In the genomic region with DNA sequence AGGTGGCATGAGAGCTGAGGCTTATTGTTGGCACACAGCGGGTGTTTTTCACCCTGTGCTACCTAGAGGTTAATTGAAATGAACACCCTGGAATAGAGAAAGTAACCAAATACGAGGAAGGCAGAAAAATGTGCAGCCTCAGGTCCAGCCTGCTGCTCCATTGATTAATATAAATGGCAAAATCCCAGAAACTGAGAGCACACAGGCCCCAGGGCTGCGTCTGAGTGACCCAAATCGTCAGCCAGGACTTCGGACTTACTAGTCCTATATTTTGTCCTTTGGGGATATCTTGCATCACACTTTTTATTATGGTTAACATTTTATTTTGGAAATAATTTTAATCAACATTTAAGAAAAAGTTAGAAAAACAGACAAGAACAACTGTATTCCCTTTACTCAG, we compare ENCODE assay signal across 29 cellular contexts. TPM values are rescaled to one million over a fixed set of nuclear protein-coding genes. Genes with fewer than 3 reads are reported as not detected.
DNase-seq lines count a peak whose midpoint lies in the region; ATAC-seq, FAIRE-seq and TF ChIP-seq lines count a peak whose summit lies in the region.
"Had no signal": no experiment of that assay in that cellular context is flagged by ENCODE, and none has a peak within 500 bp of the region (broad histone marks: within the 10 kb centered on the region; RNA-seq: fewer than 3 reads in every experiment).

No MANE protein-coding gene starts in this region.

- H3K9ac ChIP-seq in liver (ENCODE audit: low read depth in 1 of 2, low read length in 2 of 2) (no peak overlapping the region), HepG2 (ENCODE audit: insufficient read depth, low read depth, low read length) (no peak overlapping the region), subcutaneous abdominal adipose tissue (ENCODE audit: low read length in 5 of 5) (peak overlapping the region in 1 of 5 donors; percentile 5)
- H3K9ac ChIP-seq: BLaER1 had no signal

- TF ChIP-seq POLR2A in HepG2 (IDR thresholded peaks at IDR 0.05; ENCODE audit: insufficient read depth in 1 of 2, low read depth in 2 of 2, low read length in 2 of 2): no peak

- in situ Hi-C loops in HepG2 (cut with HindIII; ENCODE audit: extremely low pct_ligation_motif_present, low pct_unique_long_range_greater_than_20kb): no loop called here

- no peak overlapping the region for H2AFZ ChIP-seq in HepG2 (ENCODE audit: low read length)

- WGBS in liver: 26% methylated on average over 5 of the region's 5 CpGs
- 78% methylated on average over 5 of the region's 5 CpGs for WGBS in HepG2 (ENCODE audit: low lambda C conversion rate)

- ATAC-seq in HepG2 (no peak), left lobe of liver (peak; percentile 91), GM21423 (IDR thresholded peaks at IDR 0.05; ENCODE audit: unreplicated experiment) (no peak)
- ATAC-seq: GM12878 had no signal

- CTCF ChIA-PET in HepG2 (lab: Yijun Ruan, JAX; ENCODE audit: low intra/inter-chr PET ratio, low total read pairs): no interaction called here

- H3K9me3 ChIP-seq in liver (ENCODE audit: control insufficient read depth in 4 of 4, low read length in 3 of 4) (no peaks in the 10 kb centered on the region), HepG2 (ENCODE audit: low read length) (no peaks in the 10 kb centered on the region), subcutaneous abdominal adipose tissue (ENCODE audit: control insufficient read depth in 5 of 5, low read length in 5 of 5) (no peaks in the 10 kb centered on the region)
- H3K9me3 ChIP-seq: BE2C, BLaER1 had no signal

- TF ChIP-seq CTCF in liver (IDR thresholded peaks at IDR 0.05; ENCODE audit: low read depth, low read length, missing input control) (no peak), HepG2 (CRISPR knock-in tag; IDR thresholded peaks at IDR 0.05) (no peak), nephron (IDR thresholded peaks at IDR 0.05; ENCODE audit: unreplicated experiment in 3 of 3) (no peak)

- no peak for FAIRE-seq in HepG2 (lab: Jason Lieb, UNC)
- FAIRE-seq: A204.1, GM12878, GM12892, GM18507 had no signal

- H3K27me3 ChIP-seq in liver (ENCODE audit: control insufficient read depth in 4 of 4, insufficient read depth in 4 of 4, low read length in 3 of 4) (no peaks in the 10 kb centered on the region), HepG2 (ENCODE audit: control insufficient read depth in 1 of 2, insufficient read depth in 2 of 2, low read length in 2 of 2) (no peaks in the 10 kb centered on the region), subcutaneous abdominal adipose tissue (ENCODE audit: control insufficient read depth in 5 of 5, insufficient read depth in 4 of 5, low read length in 5 of 5) (no peaks in the 10 kb centered on the region)
- H3K27me3 ChIP-seq: BE2C, BLaER1 had no signal

- H3K4me3 ChIP-seq in liver (ENCODE audit: low read depth in 1 of 3, low read length in 3 of 3) (peak overlapping the region in 1 of 3 donors; percentile 3), HepG2 (replicated peaks in 1 of 3; ENCODE audit: insufficient read depth in 1 of 3, low read depth in 2 of 3, low read length in 3 of 3) (no peak overlapping the region), subcutaneous abdominal adipose tissue (ENCODE audit: low read depth in 1 of 5, low read length in 5 of 5) (no peak overlapping the region)
- H3K4me3 ChIP-seq: BLaER1, GM12878 had no signal

- no peaks in the 10 kb centered on the region for H3K79me2 ChIP-seq in HepG2 (ENCODE audit: insufficient read depth, low read length)

- POLR2A ChIA-PET in HepG2 (lab: Yijun Ruan, JAX): no interaction called here

- intact Hi-C loops in HepG2 (cut with micrococcal nuclease; ENCODE audit: unreplicated experiment): no loop called here

- H3K36me3 Mint-ChIP-seq in nephron (ENCODE audit: low read depth): no peaks in the 10 kb centered on the region
- H3K36me3 Mint-ChIP-seq: CD14-positive monocyte had no signal

- BruUV-seq in HepG2 (replicated peaks; lab: Mats Ljungman, UMichigan): no TSS peak

- H3K4me2 ChIP-seq in HepG2 (ENCODE audit: low read depth, low read length): no peak overlapping the region

- H3K36me3 ChIP-seq in liver (ENCODE audit: control insufficient read depth in 4 of 4, insufficient read depth in 3 of 4, low read depth in 1 of 4, low read length in 3 of 4) (no peaks in the 10 kb centered on the region), HepG2 (replicated peaks in 1 of 2; ENCODE audit: control insufficient read depth in 1 of 2, insufficient read depth in 2 of 2, low read length in 2 of 2) (no peaks in the 10 kb centered on the region), subcutaneous abdominal adipose tissue (ENCODE audit: control insufficient read depth in 5 of 5, insufficient read depth in 5 of 5, low read length in 5 of 5) (no peaks in the 10 kb centered on the region)
- H3K36me3 ChIP-seq: BE2C, BLaER1 had no signal

- TF ChIP-seq RAD21 in liver (IDR thresholded peaks at IDR 0.05): peak in 1 of 2 donors; percentile 43
- TF ChIP-seq RAD21 in HepG2 (CRISPR knock-in tag; IDR thresholded peaks at IDR 0.05): no peak

- H3K27me3 Mint-ChIP-seq in nephron (ENCODE audit: low read depth): peaks cover 12% of the 10 kb centered on the region
- H3K27me3 Mint-ChIP-seq: CD4-positive, alpha-beta memory T cell; CD4-positive, CD25-positive, alpha-beta regulatory T cell; CD8-positive, alpha-beta memory T cell had no signal

- H4K20me1 ChIP-seq in HepG2 (ENCODE audit: insufficient read depth, low read length): no peaks in the 10 kb centered on the region
- H4K20me1 ChIP-seq: BLaER1 had no signal

- H3K27ac Mint-ChIP-seq in nephron: peak overlapping the region; percentile 62 to 86 (median 65)
- H3K27ac Mint-ChIP-seq: CD4-positive, alpha-beta memory T cell; CD8-positive, alpha-beta memory T cell had no signal

- H3K4me1 Mint-ChIP-seq in nephron: peaks cover 65% of the 10 kb centered on the region
- H3K4me1 Mint-ChIP-seq: CD14-positive monocyte; CD4-positive, alpha-beta memory T cell; CD8-positive, alpha-beta memory T cell had no signal

- DNase-seq in HepG2 (ENCODE audit: low spot score): no peak
- peak; percentile 65 for DNase-seq in left lobe of liver (ENCODE audit: low spot score)
- DNase-seq in superior temporal gyrus (ENCODE audit: extremely low spot score): no peak
- no peak for DNase-seq in SW 1271 (lab: John Stamatoyannopoulos, UW)
- DNase-seq: 8988T; ACHN; BE2C; C1 segment of cervical spinal cord; CD4-positive, alpha-beta memory T cell; CD4-positive, CD25-positive, alpha-beta regulatory T cell; CD8-positive, alpha-beta memory T cell; COR-L47; DMS 273 treated with DMSO at 0.1 percent for 48 hours; DMS153; DMS53; DMS79; DND-41; EL; GDM1 had no signal

- H3K4me3 Mint-ChIP-seq in nephron: no peak overlapping the region
- H3K4me3 Mint-ChIP-seq: CD14-positive monocyte; CD4-positive, alpha-beta memory T cell; CD4-positive, CD25-positive, alpha-beta regulatory T cell; CD8-positive, alpha-beta memory T cell had no signal

- no peaks in the 10 kb centered on the region for H3K9me3 Mint-ChIP-seq in nephron
- H3K9me3 Mint-ChIP-seq: CD4-positive, CD25-positive, alpha-beta regulatory T cell; CD8-positive, alpha-beta memory T cell had no signal

- TF ChIP-seq EP300 in HepG2 (IDR thresholded peaks at IDR 0.05; ENCODE audit: low read depth in 2 of 2, low read length in 2 of 2) (no peak), HepG2 (CRISPR knock-in tag; IDR thresholded peaks at IDR 0.05; ENCODE audit: borderline replicate concordance) (no peak)

- H3K27ac ChIP-seq in liver (ENCODE audit: low read depth in 1 of 2, low read length in 2 of 2) (peak overlapping the region in 1 of 2 donors; percentile 33), HepG2 (ENCODE audit: extremely low read length, insufficient read depth, low read length) (no peak overlapping the region), subcutaneous abdominal adipose tissue (ENCODE audit: low read depth, low read length) (peak overlapping the region; percentile 27)
- H3K27ac ChIP-seq: BLaER1 had no signal

- H3K4me1 ChIP-seq in liver (ENCODE audit: control insufficient read depth in 4 of 4, insufficient read depth in 4 of 4, low read length in 3 of 4) (peaks cover 0 to 28% (median 14%) of the 10 kb centered on the region in 4 donors), HepG2 (ENCODE audit: insufficient read depth, low read length) (peaks cover 17% of the 10 kb centered on the region), subcutaneous abdominal adipose tissue (ENCODE audit: control insufficient read depth in 5 of 5, insufficient read depth in 5 of 5, low read length in 5 of 5) (peaks cover 3 to 52% (median 36%) of the 10 kb centered on the region in 5 donors)

TF ChIP-seq in liver, 16 proteins besides CTCF, POLR2A, EP300 and RAD21 (continues in another document):
- TF ChIP-seq FOXA1 (IDR thresholded peaks at IDR 0.05) (peak; percentile 52), YY1 (IDR thresholded peaks at IDR 0.05) (peak; percentile 54), HNF4G (IDR thresholded peaks at IDR 0.05) (peak; percentile 79)

TF ChIP-seq in HepG2, 621 proteins besides CTCF, POLR2A, EP300 and RAD21 (continues in another document):
- TF ChIP-seq GPN1 (CRISPR knock-in tag; IDR thresholded peaks at IDR 0.05; ENCODE audit: borderline replicate concordance) (no peak), ARNT2 (CRISPR knock-in tag; IDR thresholded peaks at IDR 0.05; ENCODE audit: low read depth) (no peak)

RNA-seq across cellular contexts. Expression of gene ICE1, which starts 52.1 kb away (rescaled TPM):
- total RNA-seq in liver (10 to 100 TPM; 12.7 to 18.8 TPM), HepG2 (2016; rRNA removed; fragmentation: Illumina TruSeq; extraction: Trizol) (27.6 and 35.2 TPM in 2 replicates), left lobe of liver (8.7 TPM)
- polyA plus RNA-seq in liver (1 to 10 TPM; 4.1 to 6.4 TPM), HepG2 (2011; rRNA removed) (9.0 and 9.1 TPM in 2 replicates)
- 4.0 and 4.2 TPM in 2 replicates for total RNA-seq in HepG2 (2016; cell fraction: cytosol; rRNA removed; fragmentation: Illumina TruSeq; extraction: Trizol; ENCODE audit: low read depth)
- total RNA-seq in HepG2 (2016; cell fraction: insoluble cytoplasmic fraction; rRNA removed; fragmentation: Illumina TruSeq; extraction: Trizol): 25.8 and 33.2 TPM in 2 replicates
- 8.7 and 9.3 TPM in 2 replicates for total RNA-seq in HepG2 (2016; cell fraction: membrane; rRNA removed; fragmentation: Illumina TruSeq; extraction: Trizol)
- 47.9 and 48.8 TPM in 2 replicates for total RNA-seq in HepG2 (2016; cell fraction: nucleus; rRNA removed; fragmentation: Illumina TruSeq; extraction: Trizol)
- polyA plus RNA-seq in HepG2 (2011; cell fraction: cytosol; rRNA removed): 4.8 and 6.7 TPM in 2 replicates
- 12.3 and 13.3 TPM in 2 replicates for polyA plus RNA-seq in HepG2 (2011; cell fraction: nucleus; rRNA removed)
- 11.6 and 12.6 TPM in 2 replicates for polyA plus RNA-seq in HepG2 (2012)
- polyA plus RNA-seq in HepG2 (2016; cell fraction: cytosol; fragmentation: Illumina TruSeq; extraction: Trizol; ENCODE audit: low read depth): 1.4 and 1.5 TPM in 2 replicates
- 18.9 and 19.2 TPM in 2 replicates for polyA plus RNA-seq in HepG2 (2016; cell fraction: insoluble cytoplasmic fraction; fragmentation: Illumina TruSeq; extraction: Trizol; ENCODE audit: low read depth)
- polyA plus RNA-seq in HepG2 (2016; cell fraction: membrane; fragmentation: Illumina TruSeq; extraction: Trizol; ENCODE audit: low read depth): 2.9 and 3.0 TPM in 2 replicates
- polyA plus RNA-seq in HepG2 (2016; cell fraction: nucleus; fragmentation: Illumina TruSeq; extraction: Trizol; ENCODE audit: insufficient read depth, low read depth): 30.7 and 30.8 TPM in 2 replicates
- polyA minus RNA-seq in HepG2 (2011; rRNA and poly(A)+ RNA removed; ENCODE audit: low replicate concordance): 24.3 and 86.6 TPM in 2 replicates
- 14.2 and 14.7 TPM in 2 replicates for polyA minus RNA-seq in HepG2 (2011; cell fraction: cytosol; rRNA and poly(A)+ RNA removed)
- 91.9 and 94.2 TPM in 2 replicates for polyA minus RNA-seq in HepG2 (2011; cell fraction: nucleus; rRNA and poly(A)+ RNA removed)
